Comparison of ENCODE assay signal across 18 cellular contexts in the genomic region with DNA sequence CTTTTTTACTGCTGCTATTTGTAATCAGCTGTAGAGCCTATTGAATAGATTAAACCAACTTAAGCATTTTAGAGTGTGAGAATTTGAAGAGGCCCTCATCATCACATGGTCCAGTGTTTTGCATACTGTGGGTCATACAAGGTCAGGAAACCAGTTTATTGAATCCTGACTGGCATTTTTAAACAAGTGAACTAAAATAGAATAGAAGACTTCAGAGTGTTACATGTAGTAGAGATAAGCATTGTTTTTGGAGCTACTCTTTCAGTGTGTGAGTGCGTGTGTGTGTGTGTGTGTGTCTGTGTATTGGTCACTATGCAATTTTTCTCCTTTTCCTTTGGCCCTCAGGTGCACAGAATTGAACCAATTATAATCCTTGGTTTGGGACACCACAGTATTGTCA.
"Had no signal": no experiment of that assay in that cellular context is flagged by ENCODE, and none has a peak within 500 bp of the region (broad histone marks: within the 10 kb centered on the region; RNA-seq: fewer than 3 reads in every experiment).

No MANE protein-coding gene starts in this region.

- H3K27ac ChIP-seq: colonic mucosa, pancreas, psoas muscle, stomach, thoracic aorta had no signal

- H3K4me1 ChIP-seq: colonic mucosa, pancreas, psoas muscle, stomach had no signal

- DNase-seq: colonic mucosa; effector CD4-positive, alpha-beta T cell; endodermal cell; erythroblast; islet precursor cell; mesendoderm; naive B cell; occipital lobe; pancreas; psoas muscle; small intestine; stimulated activated CD4-positive, alpha-beta T cell treated with anti-CD3 and anti-CD28 coated beads, Interleukin-12 subunit alpha, Interleukin-12 subunit beta, amount 100 ng/mL, for 4 hours; stimulated activated naive CD4-positive, alpha-beta T cell; stomach; substantia nigra; trophoblast cell had no signal

- H3K27me3 ChIP-seq: colonic mucosa, pancreas, stomach had no signal

- H3K36me3 ChIP-seq: colonic mucosa, pancreas, stomach, thoracic aorta had no signal

- ATAC-seq: left lobe of liver, pancreas, psoas muscle had no signal

- H3K4me3 ChIP-seq: colonic mucosa, pancreas, psoas muscle, stomach, thoracic aorta had no signal

- H3K9me3 ChIP-seq: colonic mucosa, pancreas, thoracic aorta had no signal
